ENCODE assay signal across 8 cellular contexts in genomic region chr2:207046642-207047213, GRCh38.
DNase-seq lines count a peak whose midpoint lies in the region; ATAC-seq, FAIRE-seq and TF ChIP-seq lines count a peak whose summit lies in the region.

No MANE protein-coding gene starts in this region.

- H3K9me1 ChIP-seq in keratinocyte (ENCODE audit: control insufficient read depth, extremely low read depth, insufficient read depth, low read length), result no peaks in the 10 kb centered on the region

- POLR2A ChIA-PET in CD8-positive, alpha-beta T cell (lab: Charles Lee), result interaction anchor here (2.0 kb wide), 1 partner anchor 119 kb away, joined by 7 read pairs; the partner anchor contains the start of gene KLF7

- H3K4me1 Mint-ChIP-seq in CD8-positive, alpha-beta T cell (ENCODE audit: low read depth), result peaks cover 10% of the 10 kb centered on the region
- H3K4me1 Mint-ChIP-seq in activated T-cell treated with anti-CD3 and anti-CD28 coated beads, Interleukin-2, amount 50 U/mL, for 24 hours (ENCODE audit: low read depth), result peaks cover 11% of the 10 kb centered on the region

- peak; percentile 29 for FAIRE-seq in keratinocyte (lab: Jason Lieb, UNC)
- FAIRE-seq in urothelium cell line (lab: Jason Lieb, UNC), result no peak

- CTCF ChIA-PET in CD8-positive, alpha-beta T cell (lab: Charles Lee), result interaction anchor here (0.7 to 2.4 kb wide), 19 partner anchors 11 to 456 kb away, joined by 3 to 8 read pairs (median 3); no protein-coding TSS in a partner anchor

- no peaks in the 10 kb centered on the region for H3K27me3 Mint-ChIP-seq in CD8-positive, alpha-beta T cell (ENCODE audit: low read depth)
- H3K27me3 Mint-ChIP-seq in activated T-cell treated with anti-CD3 and anti-CD28 coated beads, Interleukin-2, amount 50 U/mL, for 24 hours, result no peaks in the 10 kb centered on the region

- no peak for TF ChIP-seq CTCF in CD8-positive, alpha-beta T cell (IDR thresholded peaks at IDR 0.05)
- TF ChIP-seq CTCF in keratinocyte (optimal IDR thresholded peaks at IDR 0.05 in 1 of 3, IDR thresholded peaks at IDR 0.05 in 1 of 3, conservative IDR thresholded peaks at IDR 0.05 in 1 of 3; ENCODE audit: extremely low read depth in 1 of 3, insufficient read depth in 2 of 3, low read length in 3 of 3), result peak in 1 of 3 experiments; percentile 21

- H3K27me3 ChIP-seq in CD8-positive, alpha-beta T cell (ENCODE audit: insufficient read depth, low read length), result no peaks in the 10 kb centered on the region
- H3K27me3 ChIP-seq in Karpas-422 (ENCODE audit: low read length) (no peaks in the 10 kb centered on the region), keratinocyte (ENCODE audit: control insufficient read depth, extremely low read depth, insufficient read depth, low read length) (no peaks in the 10 kb centered on the region)

- H3K4me3 Mint-ChIP-seq in CD8-positive, alpha-beta T cell, result peak overlapping the region; percentile 24
- H3K4me3 Mint-ChIP-seq in activated T-cell treated with anti-CD3 and anti-CD28 coated beads, Interleukin-2, amount 50 U/mL, for 24 hours, result no peak overlapping the region

- no peak overlapping the region for H3K4me2 ChIP-seq in Karpas-422 (ENCODE audit: low read depth, low read length, poor library complexity, severe bottlenecking)
- no peak overlapping the region for H3K4me2 ChIP-seq in keratinocyte (ENCODE audit: control insufficient read depth, extremely low read depth, insufficient read depth, low read depth, low read length)

- no peak overlapping the region for H3K4me3 ChIP-seq in CD8-positive, alpha-beta T cell (ENCODE audit: low read depth, low read length)
- H3K4me3 ChIP-seq in Karpas-422 (ENCODE audit: low read length) (no peak overlapping the region), keratinocyte (ENCODE audit: control insufficient read depth in 2 of 3, extremely low read depth in 1 of 3, insufficient read depth in 2 of 3, low read depth in 1 of 3, low read length in 3 of 3) (no peak overlapping the region)

- no peak overlapping the region for H3K9ac ChIP-seq in Karpas-422 (ENCODE audit: low read length)
- no peak overlapping the region for H3K9ac ChIP-seq in keratinocyte (ENCODE audit: control insufficient read depth, extremely low read depth, insufficient read depth, low read length)

- peak in 4 of 7 experiments; percentile 3 to 16 (median 8) for DNase-seq in CD8-positive, alpha-beta T cell
- peak; percentile 44 for DNase-seq in Karpas-422
- DNase-seq in activated T-cell treated with anti-CD3 and anti-CD28 coated beads, Interleukin-2, amount 50 U/mL, for 24 hours, result peak; percentile 40
- no peak for DNase-seq in keratinocyte (ENCODE audit: low read depth, low spot score)
- no peak for DNase-seq in urothelium cell line (ENCODE audit: low spot score)
- no peak for DNase-seq in NCI-H526 treated with DMSO at 0.1 percent for 48 hours (lab: John Stamatoyannopoulos, UW)

- H3K27ac ChIP-seq in CD8-positive, alpha-beta T cell (ENCODE audit: low read depth, low read length), result no peak overlapping the region
- no peak overlapping the region for H3K27ac ChIP-seq in Karpas-422 (ENCODE audit: low read length)
- no peak overlapping the region for H3K27ac ChIP-seq in keratinocyte (ENCODE audit: control insufficient read depth, insufficient read depth, low read length)

- no peaks in the 10 kb centered on the region for H3K79me2 ChIP-seq in Karpas-422 (ENCODE audit: low read length)
- no peaks in the 10 kb centered on the region for H3K79me2 ChIP-seq in keratinocyte (ENCODE audit: control insufficient read depth, insufficient read depth, low read length)

- peaks cover 9% of the 10 kb centered on the region for H3K4me1 ChIP-seq in CD8-positive, alpha-beta T cell (ENCODE audit: insufficient read depth, low read length)
- H3K4me1 ChIP-seq in Karpas-422 (ENCODE audit: low read length) (no peaks in the 10 kb centered on the region), keratinocyte (ENCODE audit: control insufficient read depth, extremely low read depth, insufficient read depth, low read length) (peaks cover 10% of the 10 kb centered on the region)

- dilution Hi-C loops in keratinocyte (cut with MboI; ENCODE audit: extremely low pct_ligation_motif_present, low sequenced_read_pairs), result no loop called here

- H3K36me3 ChIP-seq in CD8-positive, alpha-beta T cell (ENCODE audit: insufficient read depth, low read length), result no peaks in the 10 kb centered on the region
- H3K36me3 ChIP-seq in Karpas-422 (ENCODE audit: insufficient read depth, low read length), result no peaks in the 10 kb centered on the region
- no peaks in the 10 kb centered on the region for H3K36me3 ChIP-seq in keratinocyte (ENCODE audit: control insufficient read depth in 2 of 2, extremely low read depth in 1 of 2, insufficient read depth in 2 of 2, low read length in 2 of 2)

- intact Hi-C loops in CD8-positive, alpha-beta T cell (cut with DNase I, micrococcal nuclease), result loop anchor here (1.0 to 5.0 kb wide), 6 partner anchors 96 to 429 kb away; no protein-coding TSS in a partner anchor

- peak; percentile 65 for ATAC-seq in CD8-positive, alpha-beta T cell
- ATAC-seq in GM19397 (IDR thresholded peaks at IDR 0.05; ENCODE audit: unreplicated experiment), result no peak
- no peak for ATAC-seq in GM19328 (IDR thresholded peaks at IDR 0.05; ENCODE audit: unreplicated experiment)

- no peak overlapping the region for H3K27ac Mint-ChIP-seq in CD8-positive, alpha-beta T cell
- peak overlapping the region; percentile 50 for H3K27ac Mint-ChIP-seq in activated T-cell treated with anti-CD3 and anti-CD28 coated beads, Interleukin-2, amount 50 U/mL, for 24 hours

- no peaks in the 10 kb centered on the region for H3K9me3 ChIP-seq in CD8-positive, alpha-beta T cell (ENCODE audit: low read length)
- H3K9me3 ChIP-seq in Karpas-422 (ENCODE audit: low read length), result no peaks in the 10 kb centered on the region
- H3K9me3 ChIP-seq in keratinocyte (ENCODE audit: control insufficient read depth, low read depth, low read length), result no peaks in the 10 kb centered on the region

- no peaks in the 10 kb centered on the region for H4K20me1 ChIP-seq in Karpas-422 (ENCODE audit: insufficient read depth, low read depth, low read length)
- H4K20me1 ChIP-seq in keratinocyte (ENCODE audit: control insufficient read depth, extremely low read depth, insufficient read depth, low read length), result no peaks in the 10 kb centered on the region

- H3K36me3 Mint-ChIP-seq in CD8-positive, alpha-beta T cell, result no peaks in the 10 kb centered on the region
- H3K36me3 Mint-ChIP-seq in activated T-cell treated with anti-CD3 and anti-CD28 coated beads, Interleukin-2, amount 50 U/mL, for 24 hours (ENCODE audit: low read depth), result no peaks in the 10 kb centered on the region

- H3K9me2 ChIP-seq in Karpas-422 (replicated peaks; ENCODE audit: insufficient read depth, low read length), result no peaks in the 10 kb centered on the region

- H3K9me3 Mint-ChIP-seq in CD8-positive, alpha-beta T cell, result no peaks in the 10 kb centered on the region
- H3K9me3 Mint-ChIP-seq in activated T-cell treated with anti-CD3 and anti-CD28 coated beads, Interleukin-2, amount 50 U/mL, for 24 hours, result no peaks in the 10 kb centered on the region

- H2AFZ ChIP-seq in Karpas-422 (ENCODE audit: low read length) (no peak overlapping the region), keratinocyte (ENCODE audit: control insufficient read depth, low read length) (no peak overlapping the region)

Comparison
In these comparisons a context has a peak if more than half of its experiments do, and no peak if none do; other contexts are left out.
1. DNase-seq: peak in CD8-positive, alpha-beta T cell (4 of 7), Karpas-422 (single experiment) and activated T-cell treated with anti-CD3 and anti-CD28 coated beads, Interleukin-2, amount 50 U/mL, for 24 hours (single experiment); none in keratinocyte (single experiment), urothelium cell line (single experiment) and NCI-H526 treated with DMSO at 0.1 percent for 48 hours (single experiment).